ENCODE assay signal across 1 cellular context in the genomic region with DNA sequence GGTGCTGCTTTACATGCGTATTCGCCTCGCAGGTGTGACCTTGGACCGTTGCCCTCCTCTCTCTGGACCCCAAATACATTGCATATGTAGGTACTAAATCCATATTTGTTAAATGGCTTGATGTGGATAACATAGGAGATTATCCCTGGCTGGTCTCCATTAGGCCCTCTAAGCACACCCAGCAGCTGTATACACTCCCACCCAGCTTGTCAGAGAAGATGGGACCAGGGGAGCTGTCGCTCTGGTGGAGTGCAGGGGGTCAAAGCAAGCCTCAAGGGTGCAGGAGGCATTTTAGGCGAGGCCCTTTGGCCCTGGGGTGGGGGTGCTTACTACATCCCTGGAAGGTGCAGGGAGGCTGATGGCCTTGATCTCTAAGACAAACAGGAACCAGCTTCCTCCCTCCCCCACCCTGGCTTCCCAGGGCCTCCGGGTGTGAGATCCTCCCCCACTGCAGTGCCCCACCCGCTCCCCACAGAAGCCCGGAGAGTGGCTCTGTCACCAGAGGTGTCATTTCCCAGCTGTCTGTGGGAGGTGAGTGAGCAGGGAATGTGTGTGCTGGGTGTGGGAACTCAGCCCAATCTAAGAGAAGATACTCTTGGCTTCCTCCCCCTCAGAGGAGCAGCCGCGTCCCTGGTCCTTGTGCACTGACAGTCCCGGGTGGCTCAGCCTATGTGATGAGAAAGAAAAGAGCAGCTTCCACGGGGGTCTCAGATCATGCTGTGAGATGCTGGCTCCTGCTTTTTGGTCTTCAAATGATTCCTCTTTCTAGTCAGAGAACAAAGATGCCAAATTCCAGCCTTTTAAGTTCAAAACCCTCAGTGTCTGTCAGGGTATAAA.
TF ChIP-seq lines count a peak whose summit lies in the region.

No MANE protein-coding gene starts in this region.

TF ChIP-seq in HepG2, 621 proteins besides CTCF, POLR2A, EP300 and RAD21 (continued from another document and continues in another):
- TF ChIP-seq ARID4A (CRISPR knock-in tag; IDR thresholded peaks at IDR 0.05; ENCODE audit: borderline replicate concordance) (peak; percentile 7), RBAK (CRISPR knock-in tag; IDR thresholded peaks at IDR 0.05) (no peak), ATM (IDR thresholded peaks at IDR 0.05; ENCODE audit: borderline replicate concordance) (no peak), ZNF513 (CRISPR knock-in tag; conservative IDR thresholded peaks at IDR 0.05) (no peak), ZNF337 (CRISPR knock-in tag; IDR thresholded peaks at IDR 0.05; ENCODE audit: borderline replicate concordance, low read depth) (no peak), HMG20B (CRISPR knock-in tag; conservative IDR thresholded peaks at IDR 0.05) (no peak), GATA4 (IDR thresholded peaks at IDR 0.05; ENCODE audit: borderline replicate concordance, low read depth) (no peak), ZNF737 (CRISPR knock-in tag; IDR thresholded peaks at IDR 0.05; ENCODE audit: borderline replicate concordance) (no peak), ZNF318 (CRISPR knock-in tag; IDR thresholded peaks at IDR 0.05) (no peak), NFE2L2 (IDR thresholded peaks at IDR 0.05; ENCODE audit: low read length) (no peak), RBM39 (IDR thresholded peaks at IDR 0.05; ENCODE audit: low read depth, low read length, poor library complexity, severe bottlenecking) (no peak), ZBTB40 (IDR thresholded peaks at IDR 0.05) (no peak), ZBTB40 (CRISPR knock-in tag; IDR thresholded peaks at IDR 0.05) (no peak), ELF1 (CRISPR knock-in tag; IDR thresholded peaks at IDR 0.05) (0 out of 2 replicates have a peak, but pooled peaks have one; percentile 25), REL (CRISPR knock-in tag; conservative IDR thresholded peaks at IDR 0.05) (no peak), EHMT2 (IDR thresholded peaks at IDR 0.05; ENCODE audit: borderline replicate concordance, low read depth, low read length) (no peak), HBP1 (CRISPR knock-in tag; IDR thresholded peaks at IDR 0.05; ENCODE audit: low read depth) (no peak), IKZF1 (IDR thresholded peaks at IDR 0.05) (no peak)
- TF ChIP-seq, protein P1, sequence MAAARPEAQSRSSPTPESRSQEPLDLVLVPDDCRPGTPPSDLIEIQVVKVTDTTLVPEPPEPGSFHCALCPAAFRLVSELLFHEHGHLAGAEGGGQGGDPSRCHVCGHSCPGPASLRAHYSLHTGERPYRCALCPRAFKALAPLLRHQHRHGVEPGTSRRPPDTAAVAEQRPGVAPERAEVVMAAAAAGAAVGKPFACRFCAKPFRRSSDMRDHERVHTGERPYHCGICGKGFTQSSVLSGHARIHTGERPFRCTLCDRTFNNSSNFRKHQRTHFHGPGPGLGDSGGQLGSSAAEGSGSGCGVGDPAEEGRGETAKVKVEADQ (CRISPR knock-in tag; IDR thresholded peaks at IDR 0.05; ENCODE audit: borderline replicate concordance): no peak
